ENCODE assay signal across 22 cellular contexts in the genomic region with DNA sequence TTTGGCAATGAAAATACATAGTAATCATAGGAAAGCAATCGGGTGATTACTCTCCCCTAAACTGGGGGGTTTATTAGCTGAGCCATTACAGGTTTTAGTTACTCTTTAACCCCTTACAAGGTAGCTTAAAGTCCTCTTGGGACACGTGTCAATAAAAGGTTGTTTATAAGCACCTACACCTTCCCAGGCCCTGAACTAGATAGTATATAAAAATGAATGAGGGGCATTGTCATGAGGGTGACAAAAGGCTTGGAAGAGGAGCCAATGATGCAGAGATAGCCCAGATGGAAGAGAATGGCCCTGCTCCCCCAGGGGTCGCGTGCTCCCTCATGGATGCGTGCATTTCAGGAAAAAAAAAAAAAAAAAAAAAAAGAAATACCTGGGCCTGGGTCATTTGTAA.
"Had no signal": no experiment of that assay in that cellular context is flagged by ENCODE, and none has a peak within 500 bp of the region (broad histone marks: within the 10 kb centered on the region; RNA-seq: fewer than 3 reads in every experiment).

No MANE protein-coding gene starts in this region.

- H3K27me3 ChIP-seq: dorsolateral prefrontal cortex, esophagus muscularis mucosa, foreskin keratinocyte, heart right ventricle, left lung had no signal

- FAIRE-seq: colon, endothelial cell of umbilical vein, frontal cortex, islet of Langerhans, keratinocyte had no signal

- H3K4me1 ChIP-seq: heart right ventricle had no signal

- H3K27ac ChIP-seq: coronary artery, dorsolateral prefrontal cortex, esophagus muscularis mucosa, foreskin keratinocyte, heart right ventricle, left lung, lower lobe of right lung had no signal

- H3K9me3 ChIP-seq: esophagus muscularis mucosa, heart right ventricle, left lung, lower lobe of right lung had no signal

- ATAC-seq: foreskin keratinocyte, heart right ventricle, left cardiac atrium, left lung, left ventricle myocardium superior, lower lobe of right lung had no signal

- DNase-seq: dermis blood vessel endothelial cell; dorsolateral prefrontal cortex; effector CD4-positive, alpha-beta T cell; effector memory CD4-positive, alpha-beta T cell; foreskin keratinocyte; glutamatergic neuron; head of caudate nucleus; hippocampal formation; left cardiac atrium; left lung; lower lobe of right lung; mesendoderm; midbrain had no signal

- H3K4me3 ChIP-seq: coronary artery, dorsolateral prefrontal cortex, esophagus muscularis mucosa, heart right ventricle, left lung, lower lobe of right lung had no signal
